In genomic region chr20:40736468-40736867, GRCh38 we compare ENCODE assay signal across 3 cellular contexts. TPM values are rescaled to one million over a fixed set of nuclear protein-coding genes. Genes with fewer than 3 reads are reported as not detected.
"Had no signal": no experiment of that assay in that cellular context is flagged by ENCODE, and none has a peak within 500 bp of the region (broad histone marks: within the 10 kb centered on the region; RNA-seq: fewer than 3 reads in every experiment).

No MANE protein-coding gene starts in this region.

RNA-seq across cellular contexts. Expression of gene MAFB, which starts 47.4 kb away (rescaled TPM):
- total RNA-seq: activated naive CD4-positive, alpha-beta T cell treated with anti-CD3 and anti-CD28 coated beads for 36 hours; activated naive CD8-positive, alpha-beta T cell treated with anti-CD3 and anti-CD28 coated beads for 36 hours; activated T-helper 17 cell treated with anti-CD3 and anti-CD28 coated beads, Interleukin-2, amount 50 U/mL, for 72 hours had no signal
